Comparison of ENCODE assay signal across 1 cellular context in genomic region chr15:67884514-67885225, GRCh38.
TF ChIP-seq lines count a peak whose summit lies in the region.

No MANE protein-coding gene starts in this region.

TF ChIP-seq in SK-N-SH, 30 proteins besides CTCF, POLR2A, EP300 and RAD21 (continued from another document):
- no peak for TF ChIP-seq REST (IDR thresholded peaks at IDR 0.05; ENCODE audit: low read depth, low read length)
- no peak for TF ChIP-seq TEAD4 (IDR thresholded peaks at IDR 0.05; ENCODE audit: borderline replicate concordance, insufficient read depth)
- TF ChIP-seq MAX (IDR thresholded peaks at IDR 0.05; ENCODE audit: low read depth): no peak; the same call in 1 of the 2 replicates
- no peak for TF ChIP-seq USF1 (IDR thresholded peaks at IDR 0.05; ENCODE audit: borderline replicate concordance, low read depth)
- peak; percentile 39; the same call in 1 of the 2 replicates for TF ChIP-seq POLR2AphosphoS5 (IDR thresholded peaks at IDR 0.05; ENCODE audit: low read depth, low read length)
- TF ChIP-seq RXRA (IDR thresholded peaks at IDR 0.05; ENCODE audit: borderline replicate concordance, low read depth): no peak
- no peak for TF ChIP-seq FOSL2 (IDR thresholded peaks at IDR 0.05; ENCODE audit: borderline replicate concordance, low read depth)
- no peak for TF ChIP-seq IRF3 (IDR thresholded peaks at IDR 0.05; ENCODE audit: low read depth, low read length)
- TF ChIP-seq EZH2phosphoT487 (IDR thresholded peaks at IDR 0.05; ENCODE audit: borderline replicate concordance, low read depth): no peak
- TF ChIP-seq MEF2A (IDR thresholded peaks at IDR 0.05; ENCODE audit: borderline replicate concordance, low read depth): no peak
- TF ChIP-seq PBX3 (IDR thresholded peaks at IDR 0.05): no peak
- no peak for TF ChIP-seq USF2 (IDR thresholded peaks at IDR 0.05; ENCODE audit: borderline replicate concordance, low read depth, low read length)
- peak; percentile 94 for TF ChIP-seq CHD2 (IDR thresholded peaks at IDR 0.05; ENCODE audit: low read length, partially characterized antibody)
- TF ChIP-seq FOXM1 (IDR thresholded peaks at IDR 0.05; ENCODE audit: low read depth): no peak
- no peak for TF ChIP-seq NRF1 (IDR thresholded peaks at IDR 0.05; ENCODE audit: low read depth, low read length)
- TF ChIP-seq JUND (IDR thresholded peaks at IDR 0.05): no peak
- TF ChIP-seq YY1 (IDR thresholded peaks at IDR 0.05; ENCODE audit: low read depth): no peak
- no peak; the same call in 1 of the 2 replicates for TF ChIP-seq SIN3A (IDR thresholded peaks at IDR 0.05; ENCODE audit: borderline replicate concordance, low read depth, low read length)
- TF ChIP-seq NFIC (IDR thresholded peaks at IDR 0.05; ENCODE audit: borderline replicate concordance): peak; percentile 92
- TF ChIP-seq GABPA (IDR thresholded peaks at IDR 0.05; ENCODE audit: low read depth): no peak
- TF ChIP-seq RCOR1 (IDR thresholded peaks at IDR 0.05; ENCODE audit: low read length): peak; percentile 69; the same call in 1 of the 2 replicates
- peak; percentile 21; the same call in 1 of the 2 replicates for TF ChIP-seq MXI1 (IDR thresholded peaks at IDR 0.05; ENCODE audit: low read depth, low read length)
- no peak for TF ChIP-seq ZBTB33 (IDR thresholded peaks at IDR 0.05; ENCODE audit: borderline replicate concordance, low read depth)
- TF ChIP-seq RFX5 (IDR thresholded peaks at IDR 0.05; ENCODE audit: low read length): no peak
- no peak for TF ChIP-seq GATA2 (CRISPR knock-in tag; IDR thresholded peaks at IDR 0.05)
- TF ChIP-seq TAF1 (IDR thresholded peaks at IDR 0.05; ENCODE audit: borderline replicate concordance, low read depth, low read length): peak; percentile 30; the same call in 1 of the 2 replicates
- no peak for TF ChIP-seq ELF1 (IDR thresholded peaks at IDR 0.05)
- no peak for TF ChIP-seq FOXJ3 (CRISPR knock-in tag; IDR thresholded peaks at IDR 0.05)
TF ChIP-seq in SK-N-SH: peak in this region for 7.
